21 cellular contexts compared by ENCODE assay signal in genomic region chr3:151960956-151961580, GRCh38.
DNase-seq lines count a peak whose midpoint lies in the region; ATAC-seq, FAIRE-seq and TF ChIP-seq lines count a peak whose summit lies in the region.
"Had no signal": no experiment of that assay in that cellular context is flagged by ENCODE, and none has a peak within 500 bp of the region (broad histone marks: within the 10 kb centered on the region; RNA-seq: fewer than 3 reads in every experiment).

No MANE protein-coding gene starts in this region.

- 0 out of 2 replicates have a peak overlapping the region, but pooled peaks have one; percentile 9 for H3K27ac ChIP-seq in SK-N-MC
- H3K27ac ChIP-seq: BLaER1 treated with 17β-estradiol and CSF1 and Interleukin-3, amounts not matched to agents 10 nM and 100 nM; RWPE1 had no signal

- H3K4me3 ChIP-seq in SK-N-MC = peak overlapping the region; percentile 53; the same call in 1 of the 2 replicates
- H3K4me3 ChIP-seq: BLaER1 treated with 17β-estradiol and CSF1 and Interleukin-3, amounts not matched to agents 10 nM and 100 nM had no signal

- no peak for ATAC-seq in HG03439 (IDR thresholded peaks at IDR 0.05; ENCODE audit: unreplicated experiment)
- ATAC-seq: CD8-positive, alpha-beta T cell; PC-3 had no signal

- no peaks in the 10 kb centered on the region for H3K9me3 ChIP-seq in SK-N-MC (ENCODE audit: low read depth, low read length)
- H3K9me3 ChIP-seq: BLaER1 treated with 17β-estradiol and CSF1 and Interleukin-3, amounts not matched to agents 10 nM and 100 nM had no signal

- H3K36me3 ChIP-seq in SK-N-MC (ENCODE audit: insufficient read depth, low read length) = no peaks in the 10 kb centered on the region
- H3K36me3 ChIP-seq: BLaER1 treated with 17β-estradiol and CSF1 and Interleukin-3, amounts not matched to agents 10 nM and 100 nM had no signal

- peak; percentile 6 for DNase-seq in NCI-H2171 treated with DMSO at 0.1 percent for 48 hours (lab: John Stamatoyannopoulos, UW)
- DNase-seq in NCI-H2171 (lab: John Stamatoyannopoulos, UW) = no peak
- DNase-seq in SK-N-MC (ENCODE audit: low read depth, low spot score) = peak; percentile 52
- DNase-seq in fibroblast of peridontal ligament (ENCODE audit: extremely low read depth) = peak; percentile 40
- peak; percentile 3 for DNase-seq in pons (ENCODE audit: low spot score)
- DNase-seq in D721Med (ENCODE audit: insufficient read length, low spot score) = no peak
- no peak for DNase-seq in cerebellum (ENCODE audit: low spot score)
- DNase-seq: Calu3; CD8-positive, alpha-beta T cell; DMS79 treated with DMSO at 0.1 percent for 48 hours; H9; NCI-H1417; NCI-H187; NCI-H2107; NCI-H226; NCI-H524; PC-3 had no signal

- H3K9ac ChIP-seq in SK-N-MC (ENCODE audit: insufficient read length) = no peak overlapping the region
- H3K9ac ChIP-seq: BLaER1 treated with 17β-estradiol and CSF1 and Interleukin-3, amounts not matched to agents 10 nM and 100 nM had no signal

- no peak for TF ChIP-seq CTCF in D721Med (IDR thresholded peaks at IDR 0.05; ENCODE audit: insufficient read depth, missing control alignments)

- FAIRE-seq in D721Med (lab: Jason Lieb, UNC) = no peak
- FAIRE-seq: G401.6 had no signal

Comparison
In these comparisons a context has a peak if more than half of its experiments do, and no peak if none do; other contexts are left out.
1. DNase-seq: peak in NCI-H2171 treated with DMSO at 0.1 percent for 48 hours (single experiment), SK-N-MC (single experiment), fibroblast of peridontal ligament (single experiment) and pons (single experiment); none in NCI-H2171 (single experiment), D721Med (single experiment) and cerebellum (single experiment).